In genomic region chr18:8999872-9000271, GRCh38 we compare ENCODE assay signal across 28 cellular contexts.
"Had no signal": no experiment of that assay in that cellular context is flagged by ENCODE, and none has a peak within 500 bp of the region (broad histone marks: within the 10 kb centered on the region; RNA-seq: fewer than 3 reads in every experiment).

No MANE protein-coding gene starts in this region.

- H3K4me1 Mint-ChIP-seq: activated CD4-positive, alpha-beta T cell treated with anti-CD3 and anti-CD28 coated beads, Interleukin-2, amount 10 ng/mL, durations not matched to agents 7 days and 5 days; activated naive CD4-positive, alpha-beta T cell treated with anti-CD3 and anti-CD28 coated beads, Interleukin-2, amount 50 U/mL, for 24 hours; natural killer cell; stimulated activated effector memory CD8-positive, alpha-beta T cell treated with anti-CD3 and anti-CD28 coated beads, Interleukin-12 subunit alpha, Interleukin-12 subunit beta, amount 100 ng/mL, for 72 hours had no signal

- H3K9me3 ChIP-seq: breast epithelium, thoracic aorta, vagina had no signal

- ATAC-seq: activated CD8-positive, alpha-beta T cell treated with anti-CD3 and anti-CD28 coated beads for 36 hours; activated naive CD8-positive, alpha-beta T cell treated with anti-CD3 and anti-CD28 coated beads, Interleukin-2, amount 50 U/mL, for 24 hours; esophagus mucosa; left cardiac atrium; left ventricle myocardium superior; natural killer cell; sciatic nerve; stimulated activated effector memory CD8-positive, alpha-beta T cell treated with anti-CD3 and anti-CD28 coated beads, Interleukin-12 subunit alpha, Interleukin-12 subunit beta, amount 100 ng/mL, for 72 hours; T-helper 17 cell had no signal

- H3K4me3 ChIP-seq: breast epithelium, thoracic aorta, upper lobe of left lung, vagina had no signal

- H3K36me3 ChIP-seq: breast epithelium, thoracic aorta, upper lobe of left lung, vagina had no signal

- H3K27me3 Mint-ChIP-seq: progenitor cell of endocrine pancreas had no signal

- H3K9me3 Mint-ChIP-seq: activated naive CD4-positive, alpha-beta T cell treated with anti-CD3 and anti-CD28 coated beads, Interleukin-2, amount 50 U/mL, for 24 hours; natural killer cell had no signal

- DNase-seq: activated CD4-positive, alpha-beta T cell treated with anti-CD3 and anti-CD28 coated beads, Interleukin-2, amount 10 ng/mL, durations not matched to agents 7 days and 5 days; activated CD4-positive, CD25-positive, alpha-beta regulatory T cell treated with anti-CD3 and anti-CD28 coated beads, Interleukin-2, amount 50 U/mL, for 72 hours; activated CD8-positive, alpha-beta T cell treated with anti-CD3 and anti-CD28 coated beads for 36 hours; activated naive CD8-positive, alpha-beta T cell treated with anti-CD3 and anti-CD28 coated beads, Interleukin-2, amount 50 U/mL, for 24 hours; activated T-cell treated with anti-CD3 and anti-CD28 coated beads, Interleukin-2, amount 50 U/mL, for 48 hours; amygdala; central memory CD4-positive, alpha-beta T cell; endodermal cell; left cardiac atrium; left ventricle myocardium superior; midbrain; natural killer cell; retina; small intestine; stimulated activated CD4-positive, alpha-beta T cell treated with anti-CD3 and anti-CD28 coated beads, Interleukin-4, amount 100 ng/mL, for 24 hours; T-helper 17 cell; T1000; upper lobe of left lung had no signal

- H3K4me3 Mint-ChIP-seq: activated CD4-positive, alpha-beta T cell treated with anti-CD3 and anti-CD28 coated beads, Interleukin-2, amount 10 ng/mL, durations not matched to agents 7 days and 5 days; activated CD8-positive, alpha-beta T cell treated with anti-CD3 and anti-CD28 coated beads for 36 hours; activated naive CD4-positive, alpha-beta T cell treated with anti-CD3 and anti-CD28 coated beads, Interleukin-2, amount 50 U/mL, for 24 hours; activated naive CD8-positive, alpha-beta T cell treated with anti-CD3 and anti-CD28 coated beads, Interleukin-2, amount 50 U/mL, for 24 hours; endodermal cell; natural killer cell; stimulated activated effector memory CD8-positive, alpha-beta T cell treated with anti-CD3 and anti-CD28 coated beads, Interleukin-12 subunit alpha, Interleukin-12 subunit beta, amount 100 ng/mL, for 72 hours; stimulated activated naive CD8-positive, alpha-beta T cell treated with anti-CD3 and anti-CD28 coated beads, Interleukin-15, Interleukin-2, amounts not matched to agents 100 ng/mL and 50 ng/mL, for 24 hours; T-helper 17 cell had no signal

- H3K27me3 ChIP-seq: breast epithelium, upper lobe of left lung, vagina had no signal

- H3K27ac ChIP-seq: breast epithelium, upper lobe of left lung, vagina had no signal

- H3K27ac Mint-ChIP-seq: activated CD4-positive, alpha-beta T cell treated with anti-CD3 and anti-CD28 coated beads, Interleukin-2, amount 10 ng/mL, durations not matched to agents 7 days and 5 days; activated CD8-positive, alpha-beta T cell treated with anti-CD3 and anti-CD28 coated beads for 36 hours; activated naive CD4-positive, alpha-beta T cell treated with anti-CD3 and anti-CD28 coated beads, Interleukin-2, amount 50 U/mL, for 24 hours; activated naive CD8-positive, alpha-beta T cell treated with anti-CD3 and anti-CD28 coated beads, Interleukin-2, amount 50 U/mL, for 24 hours; activated T-helper 2 cell treated with anti-CD3 and anti-CD28 coated beads, Interferon-gamma antibody, Interleukin-2, Interleukin-4, amounts not matched to agents 10 μg/mL and 5 μg/mL and 100 μg/mL, durations not matched to agents 14 hours and 24 hours and 36 hours; endodermal cell; natural killer cell; stimulated activated effector memory CD8-positive, alpha-beta T cell treated with anti-CD3 and anti-CD28 coated beads, Interleukin-12 subunit alpha, Interleukin-12 subunit beta, amount 100 ng/mL, for 72 hours; stimulated activated naive CD8-positive, alpha-beta T cell treated with anti-CD3 and anti-CD28 coated beads, Interleukin-15, Interleukin-2, amounts not matched to agents 100 ng/mL and 50 ng/mL, for 24 hours; T-helper 17 cell had no signal

- H3K36me3 Mint-ChIP-seq: activated naive CD4-positive, alpha-beta T cell treated with anti-CD3 and anti-CD28 coated beads, Interleukin-2, amount 50 U/mL, for 24 hours; natural killer cell; stimulated activated effector memory CD8-positive, alpha-beta T cell treated with anti-CD3 and anti-CD28 coated beads, Interleukin-12 subunit alpha, Interleukin-12 subunit beta, amount 100 ng/mL, for 72 hours had no signal
